In the genomic region with DNA sequence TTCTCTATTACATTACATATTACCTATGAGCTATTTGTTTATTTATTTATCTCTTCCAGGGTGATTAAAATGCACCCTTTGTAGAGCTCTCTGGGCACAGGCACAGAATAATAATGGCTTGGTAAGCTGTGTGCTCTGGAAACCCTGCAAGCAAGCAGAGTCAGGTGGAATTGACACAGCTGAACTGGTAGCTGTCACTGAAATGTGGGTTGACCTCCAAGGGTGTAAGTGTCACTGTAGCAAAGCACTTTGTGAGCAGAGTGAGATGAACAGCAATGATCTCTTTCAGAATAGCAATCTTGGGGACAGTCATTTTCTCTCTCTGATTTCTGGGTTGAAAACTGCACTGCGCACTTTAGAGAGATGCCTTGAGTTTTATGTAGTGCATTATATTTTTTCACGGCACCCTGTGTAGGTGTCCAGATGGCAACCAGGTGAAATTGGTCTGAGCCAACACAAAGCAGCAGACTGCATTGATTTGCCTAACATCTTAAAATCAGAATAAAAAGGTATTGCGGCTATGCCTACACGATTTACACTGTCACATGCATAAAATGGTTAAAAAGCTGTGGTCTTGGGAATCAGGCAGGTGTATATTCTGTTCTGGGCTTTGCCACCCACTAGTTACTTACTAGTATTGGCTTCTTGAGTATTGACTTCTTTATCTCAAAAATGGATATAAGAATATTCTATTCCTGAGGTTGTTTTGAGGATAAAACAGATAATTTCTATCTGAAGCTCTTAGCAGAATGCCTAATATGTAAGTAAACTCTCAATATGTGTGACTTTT, we compare ENCODE assay signal across 21 cellular contexts.
"Had no signal": no experiment of that assay in that cellular context is flagged by ENCODE, and none has a peak within 500 bp of the region (broad histone marks: within the 10 kb centered on the region; RNA-seq: fewer than 3 reads in every experiment).

No MANE protein-coding gene starts in this region.

- H3K4me3 ChIP-seq: PC-9, Peyer's patch, SJCRH30 had no signal

- H3K36me3 ChIP-seq: Peyer's patch, SJCRH30 had no signal

- H3K9me3 ChIP-seq: Peyer's patch, SJCRH30 had no signal

- DNase-seq: KBM-7, MV-4-11, NCI-H1048, NCI-H1105, NCI-H1436 treated with DMSO at 0.1 percent for 48 hours, NCI-H1694, NCI-H187 treated with DMSO at 0.1 percent for 48 hours, NCI-H2107, NCI-H2171 treated with DMSO at 0.1 percent for 48 hours, NCI-H345, NCI-H446 treated with DMSO at 0.1 percent for 48 hours, NCI-H510A treated with DMSO at 0.1 percent for 48 hours, NCI-H526, NCI-H748 treated with DMSO at 0.1 percent for 48 hours, OCI-M1, PC-9, Peyer's patch, SHP77 treated with DMSO at 0.1 percent for 48 hours, SJCRH30 had no signal

- H3K4me2 ChIP-seq: PC-9 had no signal

- H2AFZ ChIP-seq: PC-9 had no signal

- H3K4me1 ChIP-seq: Peyer's patch had no signal

- ATAC-seq: Right ventricle myocardium inferior, SK-N-SH treated with all-trans-retinoic acid at 6 μM for 48 hours had no signal

- H3K27me3 ChIP-seq: Peyer's patch, SJCRH30 had no signal

- H3K27ac ChIP-seq: PC-9, Peyer's patch, SJCRH30 had no signal
